ENCODE assay signal across 20 cellular contexts in the genomic region with DNA sequence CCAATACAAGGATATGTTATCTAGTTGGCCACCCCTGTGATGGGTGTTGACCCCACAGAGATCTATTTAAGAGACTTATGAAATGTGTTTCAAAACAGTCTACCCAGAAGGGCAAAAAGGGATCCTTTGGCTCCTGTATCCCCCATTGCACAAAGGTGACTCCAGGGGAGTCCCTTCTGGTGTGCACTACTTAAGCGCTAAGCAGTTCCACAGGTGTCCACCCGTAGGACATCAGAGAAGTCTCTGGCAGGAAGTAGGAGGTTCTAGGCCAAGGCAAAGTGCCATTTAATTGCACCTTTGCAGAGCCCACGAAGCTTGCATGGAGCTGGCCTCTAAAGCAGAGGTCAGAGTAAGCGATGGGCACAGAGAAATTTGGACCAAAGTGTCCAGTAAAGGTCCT.
"Had no signal": no experiment of that assay in that cellular context is flagged by ENCODE, and none has a peak within 500 bp of the region (broad histone marks: within the 10 kb centered on the region; RNA-seq: fewer than 3 reads in every experiment).

No MANE protein-coding gene starts in this region.

- DNase-seq: activated CD4-positive, alpha-beta T cell treated with anti-CD3 and anti-CD28 coated beads, Interleukin-2, amount 50 U/mL, for 1 hour; activated naive CD4-positive, alpha-beta T cell treated with anti-CD3 and anti-CD28 coated beads, Interleukin-2, amount 50 U/mL, for 16 hours; amniotic stem cell; brain microvascular endothelial cell; caudate nucleus; foreskin melanocyte; heart right ventricle; left ventricle myocardium inferior; naive B cell; nephron progenitor cell; ovary; SK-N-SH; stimulated activated CD4-positive, alpha-beta T cell treated with anti-CD3 and anti-CD28 coated beads, Interleukin-2, amount 100 ng/mL, for 48 hours; stimulated activated naive CD4-positive, alpha-beta T cell treated with Interleukin-2 at 50 U/mL for 16 hours; SW 1271; T-helper 9 cell had no signal

- H3K27ac ChIP-seq: brain microvascular endothelial cell, esophagus muscularis mucosa, heart right ventricle, left ventricle myocardium inferior, ovary, right lobe of liver, tibial nerve, VCaP had no signal

- H3K9me3 ChIP-seq: esophagus muscularis mucosa, ovary, right lobe of liver, SK-N-SH, tibial nerve had no signal

- H3K36me3 ChIP-seq: brain microvascular endothelial cell, esophagus muscularis mucosa, heart right ventricle, left ventricle myocardium inferior, ovary, right lobe of liver, tibial nerve had no signal

- H3K27me3 ChIP-seq: brain microvascular endothelial cell, esophagus muscularis mucosa, ovary, right lobe of liver, tibial nerve had no signal

- H3K9ac ChIP-seq: SK-N-SH had no signal

- H3K4me2 ChIP-seq: SK-N-SH had no signal

- H3K4me3 ChIP-seq: esophagus muscularis mucosa, heart right ventricle, left ventricle myocardium inferior, ovary, right lobe of liver, tibial nerve had no signal

- H3K4me1 ChIP-seq: right lobe of liver had no signal
